8 cellular contexts compared by ENCODE assay signal in the genomic region with DNA sequence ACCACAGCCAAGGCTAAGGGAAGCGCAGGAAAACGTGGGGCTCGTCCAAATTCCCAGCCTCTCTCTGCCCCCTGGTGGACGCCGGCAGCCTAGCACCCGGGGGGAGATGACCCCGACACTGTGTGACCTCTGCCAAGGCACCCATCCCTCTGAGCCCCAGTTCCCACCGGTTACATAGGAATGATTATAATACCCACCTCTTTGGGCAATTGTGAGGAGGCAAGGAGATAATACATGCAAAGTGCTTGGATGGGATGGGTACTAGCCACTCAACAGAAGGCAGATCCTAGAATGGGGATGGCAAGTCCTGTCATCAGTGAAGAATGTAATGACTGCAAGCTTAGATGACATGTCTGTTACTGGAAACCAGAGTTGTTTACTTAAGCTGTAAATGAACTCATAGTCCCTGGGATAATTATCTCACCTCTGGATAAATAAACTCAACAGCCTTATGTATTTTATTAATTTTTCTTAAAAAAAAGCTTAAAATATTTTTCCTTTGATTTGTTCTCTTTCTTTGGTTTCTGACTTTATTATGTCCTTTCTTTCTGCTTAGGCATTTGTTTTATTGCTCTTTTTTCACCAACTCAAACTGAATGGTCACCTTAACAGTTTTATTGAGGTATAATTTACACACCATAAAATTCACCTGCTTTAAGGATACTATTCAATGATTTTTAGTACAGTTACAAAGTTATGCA. TPM values are rescaled to one million over a fixed set of nuclear protein-coding genes. Genes with fewer than 3 reads are reported as not detected.
A peak's percentile ranks its signal among the peaks of the same experiment; 100 is the strongest.
DNase-seq lines count a peak whose midpoint lies in the region; ATAC-seq and TF ChIP-seq lines count a peak whose summit lies in the region.

No MANE protein-coding gene starts in this region.

- H3K27ac Mint-ChIP-seq in CD8-positive, alpha-beta T cell: peak overlapping the region; percentile 70
- no peak overlapping the region for H3K27ac Mint-ChIP-seq in nephron
- H3K27ac Mint-ChIP-seq in stimulated activated naive CD8-positive, alpha-beta T cell treated with anti-CD3 and anti-CD28 coated beads, Interleukin-15, Interleukin-2, amounts not matched to agents 100 ng/mL and 50 ng/mL, for 24 hours: peak overlapping the region; percentile 81

- peak; percentile 76 for TF ChIP-seq CTCF in CD8-positive, alpha-beta T cell (IDR thresholded peaks at IDR 0.05)
- TF ChIP-seq CTCF in OCI-LY3 (IDR thresholded peaks at IDR 0.05; ENCODE audit: low read depth, low read length) (peak; percentile 50), esophagus squamous epithelium (IDR thresholded peaks at IDR 0.05) (peak; percentile 75 to 92 (median 87)), nephron (IDR thresholded peaks at IDR 0.05; ENCODE audit: unreplicated experiment in 3 of 3) (peak; percentile 45 to 68 (median 66))

- H3K9me3 Mint-ChIP-seq in CD8-positive, alpha-beta T cell: no peaks in the 10 kb centered on the region
- peaks cover 2% of the 10 kb centered on the region for H3K9me3 Mint-ChIP-seq in nephron
- no peaks in the 10 kb centered on the region for H3K9me3 Mint-ChIP-seq in stimulated activated naive CD8-positive, alpha-beta T cell treated with anti-CD3 and anti-CD28 coated beads, Interleukin-15, Interleukin-2, amounts not matched to agents 100 ng/mL and 50 ng/mL, for 24 hours

- POLR2A ChIA-PET in CD8-positive, alpha-beta T cell (lab: Charles Lee): interaction anchor here (1.7 kb wide), 1 partner anchor 61 kb away, joined by 5 read pairs; a partner anchor contains a TSS

- no peaks in the 10 kb centered on the region for H3K36me3 Mint-ChIP-seq in CD8-positive, alpha-beta T cell
- H3K36me3 Mint-ChIP-seq in nephron (ENCODE audit: low read depth): no peaks in the 10 kb centered on the region
- peaks cover 2% of the 10 kb centered on the region for H3K36me3 Mint-ChIP-seq in stimulated activated naive CD8-positive, alpha-beta T cell treated with anti-CD3 and anti-CD28 coated beads, Interleukin-15, Interleukin-2, amounts not matched to agents 100 ng/mL and 50 ng/mL, for 24 hours (ENCODE audit: low read depth)

- H3K4me1 ChIP-seq in CD8-positive, alpha-beta T cell (ENCODE audit: insufficient read depth, low read length): peaks cover 5% of the 10 kb centered on the region
- peaks cover 4% of the 10 kb centered on the region for H3K4me1 ChIP-seq in OCI-LY3 (ENCODE audit: low read length)
- peaks cover 0 to 12% (median 5%) of the 10 kb centered on the region in 3 donors for H3K4me1 ChIP-seq in esophagus squamous epithelium

- ATAC-seq in CD8-positive, alpha-beta T cell: peak; percentile 67
- ATAC-seq in GM19395 (IDR thresholded peaks at IDR 0.05; ENCODE audit: unreplicated experiment): peak; percentile 56
- peak; percentile 40 for ATAC-seq in HG03457 (IDR thresholded peaks at IDR 0.05; ENCODE audit: unreplicated experiment)

- peaks cover 8% of the 10 kb centered on the region for H3K4me1 Mint-ChIP-seq in CD8-positive, alpha-beta T cell (ENCODE audit: low read depth)
- H3K4me1 Mint-ChIP-seq in nephron: no peaks in the 10 kb centered on the region
- H3K4me1 Mint-ChIP-seq in stimulated activated naive CD8-positive, alpha-beta T cell treated with anti-CD3 and anti-CD28 coated beads, Interleukin-15, Interleukin-2, amounts not matched to agents 100 ng/mL and 50 ng/mL, for 24 hours (ENCODE audit: low read depth): peaks cover 15% of the 10 kb centered on the region

- H3K79me2 ChIP-seq in OCI-LY3 (ENCODE audit: low read length): no peaks in the 10 kb centered on the region

- H3K4me3 ChIP-seq in CD8-positive, alpha-beta T cell (ENCODE audit: low read depth, low read length): peak overlapping the region; percentile 14
- H3K4me3 ChIP-seq in OCI-LY3 (ENCODE audit: low read length): peak overlapping the region; percentile 70
- peak overlapping the region in 1 of 4 donors; percentile 35 for H3K4me3 ChIP-seq in esophagus squamous epithelium

- no peaks in the 10 kb centered on the region for H3K36me3 ChIP-seq in CD8-positive, alpha-beta T cell (ENCODE audit: insufficient read depth, low read length)
- H3K36me3 ChIP-seq in OCI-LY3 (replicated peaks; ENCODE audit: low read depth, low read length) (no peaks in the 10 kb centered on the region), esophagus squamous epithelium (no peaks in the 10 kb centered on the region)

- TF ChIP-seq POLR2A in esophagus squamous epithelium (IDR thresholded peaks at IDR 0.05): no peak

- no peaks in the 10 kb centered on the region for H3K27me3 Mint-ChIP-seq in CD8-positive, alpha-beta T cell (ENCODE audit: low read depth)
- peaks cover 8% of the 10 kb centered on the region for H3K27me3 Mint-ChIP-seq in nephron (ENCODE audit: low read depth)
- no peaks in the 10 kb centered on the region for H3K27me3 Mint-ChIP-seq in stimulated activated naive CD8-positive, alpha-beta T cell treated with anti-CD3 and anti-CD28 coated beads, Interleukin-15, Interleukin-2, amounts not matched to agents 100 ng/mL and 50 ng/mL, for 24 hours

- no peaks in the 10 kb centered on the region for H3K9me3 ChIP-seq in CD8-positive, alpha-beta T cell (ENCODE audit: low read length)
- H3K9me3 ChIP-seq in OCI-LY3 (ENCODE audit: insufficient read depth, low read length) (no peaks in the 10 kb centered on the region), esophagus squamous epithelium (no peaks in the 10 kb centered on the region)

- H3K9ac ChIP-seq in OCI-LY3 (ENCODE audit: low read length): peak overlapping the region; percentile 48

- H3K4me2 ChIP-seq in OCI-LY3 (ENCODE audit: low read length): peak overlapping the region; percentile 88

- CTCF ChIA-PET in CD8-positive, alpha-beta T cell (lab: Charles Lee): interaction anchor here (0.6 to 2.2 kb wide), 11 partner anchors 11 to 590 kb away, joined by 3 to 9 read pairs (median 4); a partner anchor contains a TSS

- 0 to 8% methylated on average over 3 to 5 of the region's 8 CpGs for WGBS in esophagus squamous epithelium, 2 donors

- peak; percentile 24 to 82 (median 57) for DNase-seq in CD8-positive, alpha-beta T cell
- DNase-seq in activated T-cell treated with anti-CD3 and anti-CD28 coated beads for 48 hours (ENCODE audit: low read depth): peak; percentile 60
- DNase-seq in esophagus squamous epithelium (lab: John Stamatoyannopoulos, UW): no peak

- H3K27me3 ChIP-seq in CD8-positive, alpha-beta T cell (ENCODE audit: insufficient read depth, low read length): no peaks in the 10 kb centered on the region
- H3K27me3 ChIP-seq in OCI-LY3 (ENCODE audit: low read depth, low read length) (no peaks in the 10 kb centered on the region), esophagus squamous epithelium (no peaks in the 10 kb centered on the region)

- intact Hi-C loops in CD8-positive, alpha-beta T cell (cut with DNase I, micrococcal nuclease): loop anchor here (1.0 to 2.0 kb wide), 2 partner anchors 79 to 194 kb away; no protein-coding TSS in a partner anchor
- intact Hi-C loops in esophagus squamous epithelium (cut with DNase I): no loop called here

- no peak overlapping the region for H2AFZ ChIP-seq in OCI-LY3 (ENCODE audit: low read depth, low read length)

- H3K27ac ChIP-seq in CD8-positive, alpha-beta T cell (ENCODE audit: low read depth, low read length): peak overlapping the region; percentile 41
- H3K27ac ChIP-seq in OCI-LY3 (ENCODE audit: low read length): 0 out of 2 replicates have a peak overlapping the region, but pooled peaks have one; percentile 67
- peak overlapping the region in 2 of 4 donors; percentile 25 to 63 for H3K27ac ChIP-seq in esophagus squamous epithelium

- H4K20me1 ChIP-seq in OCI-LY3 (ENCODE audit: insufficient read depth, low read length): no peaks in the 10 kb centered on the region

- H3K4me3 Mint-ChIP-seq in CD8-positive, alpha-beta T cell: peak overlapping the region; percentile 67
- H3K4me3 Mint-ChIP-seq in nephron: no peak overlapping the region
- peak overlapping the region; percentile 59 for H3K4me3 Mint-ChIP-seq in stimulated activated naive CD8-positive, alpha-beta T cell treated with anti-CD3 and anti-CD28 coated beads, Interleukin-15, Interleukin-2, amounts not matched to agents 100 ng/mL and 50 ng/mL, for 24 hours

RNA-seq across cellular contexts. Expression of a gene that starts 11.3 kb away (rescaled TPM):
- total RNA-seq in CD8-positive, alpha-beta T cell: under 1 TPM; 0.19 to 0.24 TPM
- under 1 TPM; 0.18 to 0.83 (median 0.55) TPM for total RNA-seq in esophagus squamous epithelium

RNA-seq across cellular contexts. Expression of a gene that starts 28.8 kb away (rescaled TPM):
- total RNA-seq in CD8-positive, alpha-beta T cell: under 1 TPM; 0.83 to 0.95 TPM
- under 1 TPM in 2 of 4 donors, not detected in 2; 0.19 to 0.48 TPM for total RNA-seq in esophagus squamous epithelium

Comparison
In these comparisons a context has a peak if more than half of its experiments do, and no peak if none do; other contexts are left out.
1. H3K27ac Mint-ChIP-seq: peak in CD8-positive, alpha-beta T cell (single experiment) and stimulated activated naive CD8-positive, alpha-beta T cell treated with anti-CD3 and anti-CD28 coated beads, Interleukin-15, Interleukin-2, amounts not matched to agents 100 ng/mL and 50 ng/mL, for 24 hours (single experiment); none in nephron (0 of 3).
2. H3K4me3 Mint-ChIP-seq: peak in CD8-positive, alpha-beta T cell (single experiment) and stimulated activated naive CD8-positive, alpha-beta T cell treated with anti-CD3 and anti-CD28 coated beads, Interleukin-15, Interleukin-2, amounts not matched to agents 100 ng/mL and 50 ng/mL, for 24 hours (single experiment); none in nephron (0 of 3).
3. Peak in every context shown above with its lines, with median percentiles within 50 percentile points of each other: ATAC-seq and CTCF ChIP-seq.